ENCODE assay signal across 10 cellular contexts in the genomic region with DNA sequence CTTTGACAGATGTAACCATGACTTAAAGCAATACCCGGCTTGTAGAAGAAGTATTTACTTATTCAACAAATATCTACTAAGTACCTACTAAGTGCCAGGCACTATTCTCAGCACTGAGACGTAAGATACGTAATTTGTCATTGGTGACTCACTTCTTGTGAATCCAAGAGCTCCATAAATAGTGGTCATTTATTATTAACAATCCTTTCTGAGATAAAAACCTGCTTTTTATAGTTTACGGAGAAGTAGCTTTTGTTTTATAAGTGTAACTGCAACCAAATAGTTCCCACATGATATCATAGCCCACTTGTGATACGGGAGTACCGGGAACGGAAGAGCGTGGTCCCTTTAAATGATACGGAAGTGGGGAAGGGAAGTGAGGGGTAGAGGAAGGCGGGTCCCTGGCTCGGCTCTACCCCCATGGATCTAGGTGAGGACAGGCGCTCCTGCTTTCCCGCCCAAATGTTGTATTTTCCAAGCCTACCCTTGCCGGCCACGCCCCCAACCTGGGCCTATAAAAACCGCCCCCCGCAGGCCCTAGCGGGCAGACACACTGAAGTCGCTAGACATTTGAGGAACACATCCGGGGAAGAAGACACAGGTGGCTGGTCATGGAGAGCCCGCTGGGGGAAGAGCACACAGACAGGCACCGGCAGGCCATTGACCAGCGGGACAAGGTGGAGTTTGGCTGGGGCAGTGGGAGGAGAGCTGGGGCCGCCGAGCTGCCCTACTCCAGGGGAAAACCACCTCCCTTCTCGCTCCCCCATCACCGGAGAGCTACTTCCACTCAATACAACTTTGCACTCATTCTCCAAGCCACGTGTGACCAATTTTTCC. TPM values are rescaled to one million over a fixed set of nuclear protein-coding genes. Genes with fewer than 3 reads are reported as not detected.
DNase-seq lines count a peak whose midpoint lies in the region; ATAC-seq and TF ChIP-seq lines count a peak whose summit lies in the region.
"Had no signal": no experiment of that assay in that cellular context is flagged by ENCODE, and none has a peak within 500 bp of the region (broad histone marks: within the 10 kb centered on the region; RNA-seq: fewer than 3 reads in every experiment).

SAMMSON (plus strand) TSS at position 543 of the 837 bp plus-strand sequence.

- peak within 1 kb of the TSS in 1 of 2 donors; percentile 14 for H3K4me3 ChIP-seq in duodenal mucosa (ENCODE audit: low read depth in 1 of 2, low read length in 2 of 2)
- H3K4me3 ChIP-seq in neuronal stem cell (ENCODE audit: low read length in 2 of 2): no peak within 1 kb of the TSS
- H3K4me3 ChIP-seq in adrenal gland: no peak within 1 kb of the TSS

- peak within 1 kb of the TSS; percentile 66 for H2AK5ac ChIP-seq in neuronal stem cell (ENCODE audit: low read depth, low read length)

- H3K4me2 ChIP-seq in neuronal stem cell (ENCODE audit: insufficient read depth, low read length, poor library complexity, severe bottlenecking): no peak within 1 kb of the TSS

- H2BK120ac ChIP-seq in neuronal stem cell (ENCODE audit: low read depth, low read length): no peak within 1 kb of the TSS

- intact Hi-C loops in adrenal gland (cut with DNase I): no loop called here

- no peak within 1 kb of the TSS for H4K91ac ChIP-seq in neuronal stem cell (ENCODE audit: low read depth, low read length, poor library complexity)

- TF ChIP-seq CTCF in adrenal gland (IDR thresholded peaks at IDR 0.05): no peak

- no peak within 1 kb of the TSS for H2BK12ac ChIP-seq in neuronal stem cell (ENCODE audit: low read length)

- no peak within 1 kb of the TSS for H4K8ac ChIP-seq in neuronal stem cell (ENCODE audit: low read depth, low read length)

- no peak within 1 kb of the TSS for H3K4ac ChIP-seq in neuronal stem cell (ENCODE audit: low read length)

- H3K9me3 ChIP-seq in duodenal mucosa (ENCODE audit: control insufficient read depth in 1 of 2, low read length in 2 of 2): no peaks in the 10 kb centered on the region
- H3K9me3 ChIP-seq in neuronal stem cell (replicated peaks in 1 of 2; ENCODE audit: control insufficient read depth in 2 of 2, insufficient read depth in 1 of 2, low read depth in 1 of 2, low read length in 2 of 2): no peaks in the 10 kb centered on the region
- H3K9me3 ChIP-seq in adrenal gland (replicated peaks in 1 of 3): no peaks in the 10 kb centered on the region

- no peak within 1 kb of the TSS for H3K14ac ChIP-seq in neuronal stem cell (ENCODE audit: low read length)

- no peaks in the 10 kb centered on the region for H3K36me3 ChIP-seq in duodenal mucosa (ENCODE audit: control insufficient read depth in 1 of 2, insufficient read depth in 2 of 2, low read length in 2 of 2)
- H3K36me3 ChIP-seq in neuronal stem cell (replicated peaks in 1 of 2; ENCODE audit: control insufficient read depth in 2 of 2, insufficient read depth in 2 of 2, low read length in 2 of 2): no peaks in the 10 kb centered on the region
- H3K36me3 ChIP-seq in adrenal gland (replicated peaks in 1 of 2): no peaks in the 10 kb centered on the region

- H3K18ac ChIP-seq in neuronal stem cell (ENCODE audit: low read length): no peak within 1 kb of the TSS

- no peak within 1 kb of the TSS for H3K23ac ChIP-seq in neuronal stem cell (ENCODE audit: low read depth, low read length, poor library complexity)

- H3K4me1 ChIP-seq in duodenal mucosa (ENCODE audit: control insufficient read depth in 1 of 2, insufficient read depth in 2 of 2, low read length in 2 of 2): no peaks in the 10 kb centered on the region
- H3K4me1 ChIP-seq in neuronal stem cell (ENCODE audit: control insufficient read depth in 2 of 2, insufficient read depth in 1 of 2, low read depth in 1 of 2, low read length in 2 of 2): peaks cover 2 to 5% of the 10 kb centered on the region in 2 donors
- peaks cover 0 to 7% of the 10 kb centered on the region in 2 donors for H3K4me1 ChIP-seq in adrenal gland (replicated peaks in 1 of 2)

- H3K9ac ChIP-seq in duodenal mucosa (ENCODE audit: low read depth in 1 of 2, low read length in 2 of 2) (no peak within 1 kb of the TSS), neuronal stem cell (ENCODE audit: low read depth, low read length, poor library complexity) (no peak within 1 kb of the TSS)

- ATAC-seq in GM19324 (IDR thresholded peaks at IDR 0.05; ENCODE audit: low FRiP score, unreplicated experiment) (no peak), GM21619 (IDR thresholded peaks at IDR 0.05; ENCODE audit: unreplicated experiment) (no peak)
- ATAC-seq: activated CD4-positive, CD25-positive, alpha-beta regulatory T cell treated with anti-CD3 and anti-CD28 coated beads, Interleukin-2, amount 50 U/mL, for 24 hours had no signal

- DNase-seq in COLO829 (ENCODE audit: low spot score) (peak; percentile 82), NCI-H748 treated with DMSO at 0.1 percent for 48 hours (lab: John Stamatoyannopoulos, UW) (peak; percentile 92), neuronal stem cell (ENCODE audit: low spot score) (no peak), NCI-H1092 treated with DMSO at 0.1 percent for 48 hours (lab: John Stamatoyannopoulos, UW) (no peak), adrenal gland (no peak)
- DNase-seq: DMS 273 treated with DMSO at 0.1 percent for 48 hours had no signal

- H3K27ac ChIP-seq in duodenal mucosa (ENCODE audit: low read depth, low read length) (peak within 1 kb of the TSS; percentile 63), neuronal stem cell (replicated peaks; ENCODE audit: low read length) (no peak within 1 kb of the TSS), adrenal gland (peak within 1 kb of the TSS in 2 of 5 donors; percentile 45 to 55)

- H2BK5ac ChIP-seq in neuronal stem cell (ENCODE audit: low read length): no peak within 1 kb of the TSS

- no peak within 1 kb of the TSS for H2BK15ac ChIP-seq in neuronal stem cell (ENCODE audit: low read length)

- peak within 1 kb of the TSS; percentile 56 for H2AFZ ChIP-seq in neuronal stem cell (ENCODE audit: low read length)

- no peaks in the 10 kb centered on the region for H3K79me1 ChIP-seq in neuronal stem cell (ENCODE audit: low read depth, low read length)

- no peak for TF ChIP-seq POLR2A in adrenal gland (IDR thresholded peaks at IDR 0.05)

- H3K27me3 ChIP-seq in duodenal mucosa (ENCODE audit: control insufficient read depth in 1 of 2, insufficient read depth in 2 of 2, low read length in 2 of 2): no peaks in the 10 kb centered on the region
- H3K27me3 ChIP-seq in neuronal stem cell (ENCODE audit: control insufficient read depth in 3 of 3, insufficient read depth in 3 of 3, low read depth in 1 of 3, low read length in 3 of 3): no peaks in the 10 kb centered on the region
- no peaks in the 10 kb centered on the region for H3K27me3 ChIP-seq in adrenal gland

- no CpG with 5 or more reads among the region's 28 CpGs for WGBS in neuronal stem cell (ENCODE audit: extremely low coverage in 2 of 2, insufficient read length in 2 of 2, insufficient replicate concordance in 1 of 2), 2 donors
- 73 to 83% (median 83%) methylated on average over 18 to 28 of the region's 28 CpGs for WGBS in adrenal gland, 4 donors

RNA-seq across cellular contexts. Expression of gene SAMMSON, which starts in this region (rescaled TPM):
- polyA plus RNA-seq in neuronal stem cell (2013, experiment 1 of 2): not detected
- polyA plus RNA-seq in neuronal stem cell (2013, experiment 2 of 2): 0.01 TPM
- total RNA-seq in adrenal gland: not detected
- not detected for polyA plus RNA-seq in adrenal gland

Comparison
In these comparisons a context has a peak if more than half of its experiments do, and no peak if none do; other contexts are left out.
1. DNase-seq: peak in COLO829 (single experiment) and NCI-H748 treated with DMSO at 0.1 percent for 48 hours (single experiment); none in neuronal stem cell (single experiment), NCI-H1092 treated with DMSO at 0.1 percent for 48 hours (single experiment) and adrenal gland (0 of 7).